In the genomic region with DNA sequence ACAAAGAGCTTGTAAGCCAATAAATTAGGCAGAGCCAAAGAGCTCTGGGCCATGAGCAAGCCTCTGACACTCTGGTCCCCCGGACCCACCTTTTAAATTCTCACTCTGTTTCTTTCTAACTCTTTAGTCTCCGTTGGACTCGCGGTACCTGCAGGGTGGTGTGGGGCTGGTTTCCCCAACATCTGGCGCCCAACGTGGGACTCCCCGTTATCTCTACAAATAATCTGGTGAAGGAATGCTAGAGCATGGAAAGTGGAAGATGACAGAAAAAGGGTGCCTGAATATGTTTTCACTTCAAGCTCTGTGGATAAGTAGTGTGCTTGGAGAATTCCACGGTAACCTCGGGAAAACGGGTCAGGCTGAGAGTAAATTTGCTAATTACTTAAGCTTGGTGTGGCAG, we compare ENCODE assay signal across 2 cellular contexts.
A peak's percentile ranks its signal among the peaks of the same experiment; 100 is the strongest.
TF ChIP-seq lines count a peak whose summit lies in the region.

No MANE protein-coding gene starts in this region.

TF ChIP-seq in A549, 52 proteins besides CTCF, POLR2A, EP300 and RAD21 (continued from another document):
- TF ChIP-seq, protein P1, sequence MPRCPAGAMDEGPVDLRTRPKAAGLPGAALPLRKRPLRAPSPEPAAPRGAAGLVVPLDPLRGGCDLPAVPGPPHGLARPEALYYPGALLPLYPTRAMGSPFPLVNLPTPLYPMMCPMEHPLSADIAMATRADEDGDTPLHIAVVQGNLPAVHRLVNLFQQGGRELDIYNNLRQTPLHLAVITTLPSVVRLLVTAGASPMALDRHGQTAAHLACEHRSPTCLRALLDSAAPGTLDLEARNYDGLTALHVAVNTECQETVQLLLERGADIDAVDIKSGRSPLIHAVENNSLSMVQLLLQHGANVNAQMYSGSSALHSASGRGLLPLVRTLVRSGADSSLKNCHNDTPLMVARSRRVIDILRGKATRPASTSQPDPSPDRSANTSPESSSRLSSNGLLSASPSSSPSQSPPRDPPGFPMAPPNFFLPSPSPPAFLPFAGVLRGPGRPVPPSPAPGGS (IDR thresholded peaks at IDR 0.05), result no peak

TF ChIP-seq in HCT116, 20 proteins besides CTCF, POLR2A, EP300 and RAD21 (continued from another document):
- TF ChIP-seq REST (IDR thresholded peaks at IDR 0.05; ENCODE audit: low read depth) (no peak), SIN3A (IDR thresholded peaks at IDR 0.05; ENCODE audit: low read depth) (no peak), JUND (IDR thresholded peaks at IDR 0.05) (no peak), CBX3 (IDR thresholded peaks at IDR 0.05; ENCODE audit: low read depth) (0 out of 2 replicates have a peak, but pooled peaks have one; percentile 21), ELF1 (IDR thresholded peaks at IDR 0.05; ENCODE audit: borderline replicate concordance, low read depth) (no peak), EZH2 (IDR thresholded peaks at IDR 0.05) (no peak)
